Comparison of ENCODE assay signal across 16 cellular contexts in genomic region chr14:70724944-70725343, GRCh38.
A peak's percentile ranks its signal among the peaks of the same experiment; 100 is the strongest.
DNase-seq lines count a peak whose midpoint lies in the region; ATAC-seq and TF ChIP-seq lines count a peak whose summit lies in the region.
"Had no signal": no experiment of that assay in that cellular context is flagged by ENCODE, and none has a peak within 500 bp of the region (broad histone marks: within the 10 kb centered on the region; RNA-seq: fewer than 3 reads in every experiment).

No MANE protein-coding gene starts in this region.

- H3K27ac ChIP-seq in GM23338 (ENCODE audit: low read depth) (no peak overlapping the region), RWPE1 (peak overlapping the region; percentile 8; the same call in 1 of the 2 replicates), smooth muscle cell (ENCODE audit: low read depth) (peak overlapping the region; percentile 42)
- H3K27ac ChIP-seq: HL-60 had no signal

- peaks cover 2% of the 10 kb centered on the region for H3K27me3 Mint-ChIP-seq in GM23338 (ENCODE audit: insufficient read depth, low read depth, poor library complexity)
- H3K27me3 Mint-ChIP-seq: B cell; CD4-positive, alpha-beta T cell had no signal

- no peaks in the 10 kb centered on the region; the same call in 1 of the 2 replicates for H4K20me1 ChIP-seq in GM23338 (replicated peaks; ENCODE audit: insufficient read depth)
- H4K20me1 ChIP-seq in smooth muscle cell (ENCODE audit: low read depth): no peaks in the 10 kb centered on the region

- CTCF ChIA-PET in RWPE1 (lab: Yijun Ruan, JAX): no interaction called here

- POLR2A ChIA-PET in RWPE1 (lab: Yijun Ruan, JAX; ENCODE audit: low non-redundant PET): no interaction called here

- no peaks in the 10 kb centered on the region for H3K27me3 ChIP-seq in GM23338 (ENCODE audit: insufficient read depth)
- H3K27me3 ChIP-seq in smooth muscle cell (ENCODE audit: low read depth): no peaks in the 10 kb centered on the region

- peaks cover 13% of the 10 kb centered on the region for H3K36me3 Mint-ChIP-seq in GM23338 (ENCODE audit: low read depth)

- no peaks in the 10 kb centered on the region for H3K9me3 ChIP-seq in smooth muscle cell (replicated peaks; ENCODE audit: low read depth)

- H2AFZ ChIP-seq in GM23338 (no peak overlapping the region), smooth muscle cell (ENCODE audit: low read depth) (no peak overlapping the region)

- no peaks in the 10 kb centered on the region for H3K4me1 ChIP-seq in GM23338 (ENCODE audit: insufficient read depth)
- H3K4me1 ChIP-seq in smooth muscle cell (ENCODE audit: low read depth): no peaks in the 10 kb centered on the region

- H3K9me3 Mint-ChIP-seq in GM23338: no peaks in the 10 kb centered on the region
- H3K9me3 Mint-ChIP-seq: CD4-positive, alpha-beta T cell; HFFc6 had no signal

- H3K79me2 ChIP-seq in GM23338 (replicated peaks; ENCODE audit: insufficient read depth) (no peaks in the 10 kb centered on the region), smooth muscle cell (ENCODE audit: low read depth) (no peaks in the 10 kb centered on the region)

- DNase-seq in GM23338 (ENCODE audit: low spot score) (no peak), RWPE1 (ENCODE audit: low spot score) (no peak), smooth muscle cell (lab: John Stamatoyannopoulos, UW; ENCODE audit: unreplicated experiment) (no peak), head of caudate nucleus (no peak), left colon (no peak)
- no peak for DNase-seq in activated CD4-positive, CD25-positive, alpha-beta regulatory T cell (lab: John Stamatoyannopoulos, UW)
- DNase-seq: C1 segment of cervical spinal cord; CD4-positive, alpha-beta T cell; DMS79; EL; GDM1; HCEC 1CT; HFFc6 had no signal

- H3F3A ChIP-seq in GM23338 (replicated peaks; ENCODE audit: low read depth) (no peaks in the 10 kb centered on the region), smooth muscle cell (ENCODE audit: low read depth) (no peaks in the 10 kb centered on the region)

- H3K4me3 Mint-ChIP-seq in GM23338: no peak overlapping the region
- H3K4me3 Mint-ChIP-seq: B cell; CD4-positive, alpha-beta T cell; HFFc6 had no signal

- WGBS in smooth muscle cell (ENCODE audit: low lambda C conversion rate): 70% methylated on average over 6 of the region's 6 CpGs

- H3K4me3 ChIP-seq in GM23338 (no peak overlapping the region), smooth muscle cell (no peak overlapping the region)

- no peaks in the 10 kb centered on the region for H3K9me2 ChIP-seq in GM23338 (ENCODE audit: insufficient read depth)

- H3K9ac ChIP-seq in smooth muscle cell (ENCODE audit: low read depth): no peak overlapping the region

- ATAC-seq in GM23338 (peak; percentile 22; the same call in 1 of the 3 replicates), esophagus mucosa (peak; percentile 74), left colon (no peak)

- TF ChIP-seq CTCF in GM23338 (conservative IDR thresholded peaks at IDR 0.05; ENCODE audit: low read depth in 2 of 2): no peak
- no peak for TF ChIP-seq CTCF in RWPE1 (conservative IDR thresholded peaks at IDR 0.05; ENCODE audit: low read depth)
- no peak for TF ChIP-seq CTCF in smooth muscle cell (IDR thresholded peaks at IDR 0.05; ENCODE audit: borderline replicate concordance, insufficient read depth, poor library complexity, severe bottlenecking)

- no peak overlapping the region for H3K27ac Mint-ChIP-seq in GM23338
- H3K27ac Mint-ChIP-seq: B cell; CD4-positive, alpha-beta T cell; HFFc6 had no signal

- H3K4me1 Mint-ChIP-seq in GM23338: peaks cover 12% of the 10 kb centered on the region

- intact Hi-C loops in head of caudate nucleus (cut with DNase I): no loop called here
- intact Hi-C loops in left colon (cut with DNase I, micrococcal nuclease): no loop called here

- H3K36me3 ChIP-seq in GM23338 (ENCODE audit: insufficient read depth): peaks cover 5% of the 10 kb centered on the region; the same call in 1 of the 2 replicates
- no peaks in the 10 kb centered on the region for H3K36me3 ChIP-seq in smooth muscle cell (ENCODE audit: low read depth)

- H3K4me2 ChIP-seq in GM23338: no peak overlapping the region
- no peak overlapping the region for H3K4me2 ChIP-seq in smooth muscle cell

TF ChIP-seq in GM23338, 12 proteins besides CTCF, POLR2A, EP300 and RAD21 (continues in another document):
- TF ChIP-seq EZH2phosphoT487 (IDR thresholded peaks at IDR 0.05; ENCODE audit: unreplicated experiment) (no peak), JUNB (IDR thresholded peaks at IDR 0.05; ENCODE audit: unreplicated experiment) (no peak), EZH2 (IDR thresholded peaks at IDR 0.05; ENCODE audit: low read depth, unreplicated experiment) (no peak), POLR2AphosphoS5 (IDR thresholded peaks at IDR 0.05; ENCODE audit: low read depth) (no peak), STAT1 (IDR thresholded peaks at IDR 0.05; ENCODE audit: unreplicated experiment) (no peak), CREB1 (CRISPR knock-in tag; IDR thresholded peaks at IDR 0.05; ENCODE audit: low read depth) (no peak), NANOG (IDR thresholded peaks at IDR 0.05; ENCODE audit: borderline replicate concordance) (no peak), ZNF331 (CRISPR knock-in tag; IDR thresholded peaks at IDR 0.05; ENCODE audit: low read depth) (no peak), ETS1 (IDR thresholded peaks at IDR 0.05) (no peak), ZNF114 (CRISPR knock-in tag; IDR thresholded peaks at IDR 0.05) (no peak), REST (IDR thresholded peaks at IDR 0.05; ENCODE audit: unreplicated experiment) (no peak)
